1 cellular context compared by ENCODE assay signal in the genomic region with DNA sequence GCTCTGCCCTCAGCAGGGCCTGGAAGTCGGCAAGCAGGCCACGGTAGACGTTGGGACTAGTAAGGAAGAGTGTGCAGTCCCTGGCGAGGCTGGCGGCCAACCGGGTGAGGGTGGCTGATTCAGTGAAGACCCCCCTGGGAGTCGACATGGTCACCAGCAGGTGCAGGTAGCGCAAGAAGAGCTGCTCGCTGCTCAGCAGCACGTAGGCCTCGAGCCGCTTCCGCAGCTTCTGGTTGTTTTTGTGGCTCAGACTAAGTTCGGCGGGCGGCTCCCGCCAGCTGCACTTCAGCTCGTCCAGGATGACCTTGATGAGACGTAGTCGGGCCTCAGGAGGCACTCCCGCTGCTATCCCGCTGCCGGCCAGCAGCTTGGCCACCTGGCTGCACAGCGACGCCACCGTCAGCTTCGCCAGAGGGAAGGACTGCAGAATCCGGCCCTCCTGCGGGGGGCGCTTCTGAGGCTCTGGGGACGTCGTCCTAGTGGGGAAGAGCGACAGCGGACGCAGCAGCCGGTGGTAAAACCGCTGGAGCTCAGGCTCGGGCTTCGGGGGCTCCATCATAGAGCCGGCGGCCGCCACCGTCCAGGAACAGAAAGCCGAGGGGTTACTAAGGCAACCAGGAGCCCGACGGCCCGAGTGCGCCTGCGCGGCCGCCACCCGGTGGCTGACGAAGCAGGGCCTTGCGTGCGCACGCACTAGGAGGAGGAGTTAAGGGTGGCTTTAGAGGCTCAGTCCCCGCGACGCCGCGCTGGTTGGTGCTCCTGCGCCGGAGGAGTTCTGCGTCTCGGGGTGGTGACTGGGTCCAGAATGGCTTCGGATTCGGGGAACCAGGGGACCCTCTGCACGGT.
TF ChIP-seq lines count a peak whose summit lies in the region.

CCDC87 (minus strand) TSS at position 607 of the 846 bp plus-strand sequence; CDS start at position 559, 48 bp downstream.
CCS (plus strand) TSS at position 729 of the 846 bp plus-strand sequence; CDS start at position 806, 77 bp downstream.

TF ChIP-seq in HEK293, 187 proteins besides CTCF, POLR2A, EP300 and RAD21 (continued from another document):
- TF ChIP-seq ZNF26 (tag by site-specific recombination; IDR thresholded peaks at IDR 0.05) (no peak), ZNF248 (tag by site-specific recombination; IDR thresholded peaks at IDR 0.05) (no peak), ZNF335 (tag by site-specific recombination; conservative IDR thresholded peaks at IDR 0.05) (peak; percentile 69), ZFP37 (tag by site-specific recombination; IDR thresholded peaks at IDR 0.05) (no peak), ZNF571 (tag by site-specific recombination; IDR thresholded peaks at IDR 0.05) (no peak), RBAK (tag by site-specific recombination; IDR thresholded peaks at IDR 0.05) (no peak), ZSCAN16 (tag by site-specific recombination; IDR thresholded peaks at IDR 0.05) (peak; percentile 89), SETDB1 (IDR thresholded peaks at IDR 0.05; ENCODE audit: insufficient read length, low read length) (peak; percentile 45), BCL11A (tag by site-specific recombination; IDR thresholded peaks at IDR 0.05; ENCODE audit: low read depth) (no peak)
- TF ChIP-seq, protein P1, sequence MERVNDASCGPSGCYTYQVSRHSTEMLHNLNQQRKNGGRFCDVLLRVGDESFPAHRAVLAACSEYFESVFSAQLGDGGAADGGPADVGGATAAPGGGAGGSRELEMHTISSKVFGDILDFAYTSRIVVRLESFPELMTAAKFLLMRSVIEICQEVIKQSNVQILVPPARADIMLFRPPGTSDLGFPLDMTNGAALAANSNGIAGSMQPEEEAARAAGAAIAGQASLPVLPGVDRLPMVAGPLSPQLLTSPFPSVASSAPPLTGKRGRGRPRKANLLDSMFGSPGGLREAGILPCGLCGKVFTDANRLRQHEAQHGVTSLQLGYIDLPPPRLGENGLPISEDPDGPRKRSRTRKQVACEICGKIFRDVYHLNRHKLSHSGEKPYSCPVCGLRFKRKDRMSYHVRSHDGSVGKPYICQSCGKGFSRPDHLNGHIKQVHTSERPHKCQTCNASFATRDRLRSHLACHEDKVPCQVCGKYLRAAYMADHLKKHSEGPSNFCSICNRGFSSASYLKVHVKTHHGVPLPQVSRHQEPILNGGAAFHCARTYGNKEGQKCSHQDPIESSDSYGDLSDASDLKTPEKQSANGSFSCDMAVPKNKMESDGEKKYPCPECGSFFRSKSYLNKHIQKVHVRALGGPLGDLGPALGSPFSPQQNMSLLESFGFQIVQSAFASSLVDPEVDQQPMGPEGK (tag by site-specific recombination; IDR thresholded peaks at IDR 0.05), result 0 out of 2 replicates have a peak, but pooled peaks have one; percentile 46
